In genomic region chr14:60303745-60304144, GRCh38 we compare ENCODE assay signal across 34 cellular contexts. TPM values are rescaled to one million over a fixed set of nuclear protein-coding genes. Genes with fewer than 3 reads are reported as not detected.
DNase-seq lines count a peak whose midpoint lies in the region; ATAC-seq, FAIRE-seq and TF ChIP-seq lines count a peak whose summit lies in the region.
"Had no signal": no experiment of that assay in that cellular context is flagged by ENCODE, and none has a peak within 500 bp of the region (broad histone marks: within the 10 kb centered on the region; RNA-seq: fewer than 3 reads in every experiment).

No MANE protein-coding gene starts in this region.

- H3K4me3 Mint-ChIP-seq in T-cell, result no peak overlapping the region
- H3K4me3 Mint-ChIP-seq: activated CD8-positive, alpha-beta T cell treated with anti-CD3 and anti-CD28 coated beads, Interleukin-2, amount 10 ng/mL, durations not matched to agents 7 days and 5 days; activated naive CD4-positive, alpha-beta T cell treated with anti-CD3 and anti-CD28 coated beads, Interleukin-2, amount 10 ng/mL, durations not matched to agents 7 days and 5 days; B cell; brain; CD4-positive, alpha-beta memory T cell had no signal

- H3K27me3 ChIP-seq in gastrocnemius medialis, result no peaks in the 10 kb centered on the region
- H3K27me3 ChIP-seq: adrenal gland, dorsolateral prefrontal cortex, esophagus squamous epithelium, Peyer's patch had no signal

- peaks cover 0 to 9% (median 0%) of the 10 kb centered on the region in 3 donors for H3K9me3 Mint-ChIP-seq in T-cell
- H3K9me3 Mint-ChIP-seq: activated naive CD4-positive, alpha-beta T cell treated with anti-CD3 and anti-CD28 coated beads, Interleukin-2, amount 10 ng/mL, durations not matched to agents 7 days and 5 days; brain had no signal

- CTCF ChIA-PET in T-cell (lab: Charles Lee), result no interaction called here

- H3K27ac Mint-ChIP-seq in T-cell, result no peak overlapping the region
- H3K27ac Mint-ChIP-seq: activated CD8-positive, alpha-beta T cell treated with anti-CD3 and anti-CD28 coated beads, Interleukin-2, amount 10 ng/mL, durations not matched to agents 7 days and 5 days; activated naive CD4-positive, alpha-beta T cell treated with anti-CD3 and anti-CD28 coated beads, Interleukin-2, amount 10 ng/mL, durations not matched to agents 7 days and 5 days; B cell; brain had no signal

- no peak for DNase-seq in HTR-8/SVneo (ENCODE audit: insufficient read length, low spot score)
- DNase-seq in Right ventricle myocardium inferior (ENCODE audit: missing footprints), result no peak
- DNase-seq in left colon, result no peak
- DNase-seq in gastrocnemius medialis, result peak; percentile 10 to 30
- DNase-seq in T-cell, result no peak
- DNase-seq in GF-D8 (lab: John Stamatoyannopoulos, UW), result no peak
- DNase-seq: activated CD4-positive, alpha-beta T cell treated with anti-CD3 and anti-CD28 coated beads for 4 hours; activated CD8-positive, alpha-beta T cell treated with anti-CD3 and anti-CD28 coated beads, Interleukin-2, amount 10 ng/mL, durations not matched to agents 7 days and 5 days; activated naive CD4-positive, alpha-beta T cell treated with anti-CD3 and anti-CD28 coated beads, Interleukin-2, amount 10 ng/mL, durations not matched to agents 7 days and 5 days; adrenal gland; CD4-positive, alpha-beta memory T cell; dorsolateral prefrontal cortex; esophagus squamous epithelium; hippocampal formation; KBM-7; mesenchymal stem cell; NCI-H1105; NCI-H187 treated with DMSO at 0.1 percent for 48 hours; NCI-H2171 treated with DMSO at 0.1 percent for 48 hours; NCI-H524 treated with DMSO at 0.1 percent for 48 hours; Peyer's patch; SIG-M5; stimulated activated CD4-positive, alpha-beta T cell treated with anti-CD3 and anti-CD28 coated beads, Interleukin-12 subunit alpha, Interleukin-12 subunit beta, amount 100 ng/mL, for 4 hours; stimulated activated CD4-positive, alpha-beta T cell treated with anti-CD3 and anti-CD28 coated beads, Interleukin-4, amount 100 ng/mL, for 1 hour; WERI-Rb-1 had no signal

- no peaks in the 10 kb centered on the region for H3K9me3 ChIP-seq in gastrocnemius medialis
- H3K9me3 ChIP-seq: adrenal gland, esophagus squamous epithelium, Peyer's patch had no signal

- TF ChIP-seq CTCF in gastrocnemius medialis (IDR thresholded peaks at IDR 0.05 in 4 of 5, conservative IDR thresholded peaks at IDR 0.05 in 1 of 5), result no peak

- peaks cover 29 to 33% of the 10 kb centered on the region in 2 donors for H3K4me1 ChIP-seq in gastrocnemius medialis
- H3K4me1 ChIP-seq: adrenal gland, esophagus squamous epithelium, parathyroid adenoma, Peyer's patch had no signal

- no peak overlapping the region for H3K4me3 ChIP-seq in gastrocnemius medialis
- H3K4me3 ChIP-seq: adrenal gland, dorsolateral prefrontal cortex, esophagus squamous epithelium, Peyer's patch had no signal

- in situ Hi-C loops in gastrocnemius medialis (cut with MboI; ENCODE audit: low sequenced_read_pairs in 4 of 4), result loop anchor here in 1 of 4 donors (25.0 kb wide), 1 partner anchor 91 kb away; no protein-coding TSS in a partner anchor

- H3K36me3 ChIP-seq in gastrocnemius medialis, result no peaks in the 10 kb centered on the region
- H3K36me3 ChIP-seq: adrenal gland, esophagus squamous epithelium, Peyer's patch, WERI-Rb-1 had no signal

- intact Hi-C loops in Right ventricle myocardium inferior (cut with DNase I) (loop anchor here (5.0 to 10.0 kb wide), 2 partner anchors 51 to 89 kb away; no protein-coding TSS in a partner anchor), left colon (cut with DNase I, micrococcal nuclease) (no loop called here), gastrocnemius medialis (cut with DNase I; ENCODE audit: low total_unique reads) (loop anchor here (2.0 kb wide), 1 partner anchor 21 kb away; no protein-coding TSS in a partner anchor)

- no peaks in the 10 kb centered on the region for H3K4me1 Mint-ChIP-seq in T-cell
- H3K4me1 Mint-ChIP-seq: activated naive CD4-positive, alpha-beta T cell treated with anti-CD3 and anti-CD28 coated beads, Interleukin-2, amount 10 ng/mL, durations not matched to agents 7 days and 5 days had no signal

- POLR2A ChIA-PET in T-cell (lab: Charles Lee), result no interaction called here

- ATAC-seq in Right ventricle myocardium inferior (peak; percentile 91), left colon (peak; percentile 18), gastrocnemius medialis (peak; percentile 47 to 75), T-cell (replicated peaks in 1 of 4) (no peak), HG02973 (IDR thresholded peaks at IDR 0.05; ENCODE audit: unreplicated experiment) (no peak)
- ATAC-seq: activated CD8-positive, alpha-beta T cell treated with anti-CD3 and anti-CD28 coated beads, Interleukin-2, amount 10 ng/mL, durations not matched to agents 7 days and 5 days; sciatic nerve had no signal

- no peak for TF ChIP-seq POLR2A in gastrocnemius medialis (IDR thresholded peaks at IDR 0.05)

- H3K27ac ChIP-seq in gastrocnemius medialis, result no peak overlapping the region
- H3K27ac ChIP-seq: adrenal gland, esophagus squamous epithelium, parathyroid adenoma, Peyer's patch, WERI-Rb-1 had no signal

- H3K36me3 Mint-ChIP-seq in T-cell, result peaks cover 7% of the 10 kb centered on the region
- H3K36me3 Mint-ChIP-seq: activated naive CD4-positive, alpha-beta T cell treated with anti-CD3 and anti-CD28 coated beads, Interleukin-2, amount 10 ng/mL, durations not matched to agents 7 days and 5 days; brain; CD4-positive, alpha-beta memory T cell had no signal

- H3K27me3 Mint-ChIP-seq in T-cell, result no peaks in the 10 kb centered on the region
- H3K27me3 Mint-ChIP-seq: activated naive CD4-positive, alpha-beta T cell treated with anti-CD3 and anti-CD28 coated beads, Interleukin-2, amount 10 ng/mL, durations not matched to agents 7 days and 5 days; B cell; brain; CD4-positive, alpha-beta memory T cell had no signal

- peak; percentile 95 for FAIRE-seq in HTR-8/SVneo (lab: Jason Lieb, UNC)
- FAIRE-seq: D721Med, frontal cortex, GM18507, H54 had no signal

RNA-seq across cellular contexts. Expression of gene PPM1A, which starts 54.7 kb away (rescaled TPM):
- total RNA-seq in Right ventricle myocardium inferior, result 119 TPM
- 100 to 1,000 TPM; 115 to 134 TPM for total RNA-seq in left colon
- 100 to 1,000 TPM in 1 of 4 donors, 10 to 100 TPM in 3; 81.2 to 107 (median 86.1) TPM for total RNA-seq in gastrocnemius medialis
- total RNA-seq in T-cell, result 10 to 100 TPM; 42.8 to 71.6 (median 46.1) TPM

Comparison
In these comparisons a context has a peak if more than half of its experiments do, and no peak if none do; other contexts are left out.
1. DNase-seq: peak in gastrocnemius medialis (2 of 2); none in HTR-8/SVneo (single experiment), Right ventricle myocardium inferior (single experiment), left colon (0 of 2), T-cell (0 of 34) and GF-D8 (single experiment).
2. ATAC-seq: peak in Right ventricle myocardium inferior (single experiment), left colon (single experiment) and gastrocnemius medialis (2 of 2); none in T-cell (0 of 4) and HG02973 (single experiment).
3. intact Hi-C loops: an anchor here in Right ventricle myocardium inferior (5.0 to 10.0 kb wide) and gastrocnemius medialis (2.0 kb wide); none called in left colon.